In genomic region chr10:133441780-133442179, GRCh38 we compare ENCODE assay signal across 20 cellular contexts. TPM values are rescaled to one million over a fixed set of nuclear protein-coding genes. Genes with fewer than 3 reads are reported as not detected.
A peak's percentile ranks its signal among the peaks of the same experiment; 100 is the strongest.
DNase-seq lines count a peak whose midpoint lies in the region; TF ChIP-seq lines count a peak whose summit lies in the region.
"Had no signal": no experiment of that assay in that cellular context is flagged by ENCODE, and none has a peak within 500 bp of the region (broad histone marks: within the 10 kb centered on the region; RNA-seq: fewer than 3 reads in every experiment).

No MANE protein-coding gene starts in this region.

- H3K79me2 ChIP-seq in Loucy (ENCODE audit: insufficient read depth, low read length): no peaks in the 10 kb centered on the region

- H3K27me3 ChIP-seq in left ventricle myocardium inferior (ENCODE audit: low read depth): peaks cover 14% of the 10 kb centered on the region
- no peaks in the 10 kb centered on the region for H3K27me3 ChIP-seq in Loucy (ENCODE audit: insufficient read depth, low read length, poor library complexity, severe bottlenecking)
- no peaks in the 10 kb centered on the region for H3K27me3 ChIP-seq in colonic mucosa
- H3K27me3 ChIP-seq in stomach: no peaks in the 10 kb centered on the region
- no peaks in the 10 kb centered on the region for H3K27me3 ChIP-seq in ovary
- H3K27me3 ChIP-seq: transverse colon had no signal

- H3K9me3 ChIP-seq in left ventricle myocardium inferior (replicated peaks) (peaks cover 17% of the 10 kb centered on the region), Loucy (ENCODE audit: insufficient read depth, low read depth, low read length) (no peaks in the 10 kb centered on the region), colonic mucosa (no peaks in the 10 kb centered on the region), stomach (peaks cover 6 to 17% (median 15%) of the 10 kb centered on the region in 4 donors), ovary (peaks cover 0 to 6% of the 10 kb centered on the region in 2 donors)

- H3K36me3 ChIP-seq in left ventricle myocardium inferior: no peaks in the 10 kb centered on the region
- no peaks in the 10 kb centered on the region for H3K36me3 ChIP-seq in Loucy (ENCODE audit: insufficient read depth, low read length)
- H3K36me3 ChIP-seq in colonic mucosa: no peaks in the 10 kb centered on the region
- no peaks in the 10 kb centered on the region for H3K36me3 ChIP-seq in stomach
- H3K36me3 ChIP-seq in ovary: no peaks in the 10 kb centered on the region
- H3K36me3 ChIP-seq: transverse colon had no signal

- TF ChIP-seq EP300 in stomach (IDR thresholded peaks at IDR 0.05) (no peak), ovary (IDR thresholded peaks at IDR 0.05) (no peak)

- H3K9me2 ChIP-seq in Loucy (replicated peaks; ENCODE audit: low read depth, low read length): no peaks in the 10 kb centered on the region

- H3K4me3 ChIP-seq in left ventricle myocardium inferior (no peak overlapping the region), Loucy (ENCODE audit: low read length, poor library complexity, severe bottlenecking) (peak overlapping the region; percentile 69), colonic mucosa (no peak overlapping the region), stomach (no peak overlapping the region), ovary (no peak overlapping the region)
- H3K4me3 ChIP-seq: spleen, transverse colon had no signal

- H3K9ac ChIP-seq in Loucy (ENCODE audit: low read depth, low read length, poor library complexity, severe bottlenecking): peak overlapping the region; percentile 74
- H3K9ac ChIP-seq in colonic mucosa (ENCODE audit: low read depth in 2 of 2, low read length in 2 of 2): no peak overlapping the region

- H3F3A ChIP-seq in Loucy (ENCODE audit: low read depth): no peaks in the 10 kb centered on the region

- H2AFZ ChIP-seq in Loucy (ENCODE audit: low read length): no peak overlapping the region

- DNase-seq in cardiac septum (ENCODE audit: low spot score): peak; percentile 73
- DNase-seq in left ventricle myocardium inferior: no peak
- peak; percentile 11 for DNase-seq in colonic mucosa
- DNase-seq in stomach: peak; percentile 21
- DNase-seq in ovary: no peak
- no peak for DNase-seq in GM19240 (ENCODE audit: insufficient read length, low spot score)
- no peak for DNase-seq in NCI-H345 (lab: John Stamatoyannopoulos, UW)
- DNase-seq: activated CD4-positive, alpha-beta T cell treated with anti-CD3 and anti-CD28 coated beads for 4 hours; kidney glomerular epithelial cell; NCI-H2171; NCI-H526; retina; stimulated activated CD4-positive, alpha-beta T cell treated with anti-CD3 and anti-CD28 coated beads, Interleukin-4, amount 100 ng/mL, for 4 hours; SW 1271; transverse colon had no signal

- H3K4me2 ChIP-seq in Loucy (ENCODE audit: low read depth, low read length, poor library complexity, severe bottlenecking): peak overlapping the region; percentile 82

- no peak for TF ChIP-seq CTCF in left ventricle myocardium inferior (IDR thresholded peaks at IDR 0.05; ENCODE audit: borderline replicate concordance)
- TF ChIP-seq CTCF in Loucy (conservative IDR thresholded peaks at IDR 0.05; ENCODE audit: low read length): no peak
- TF ChIP-seq CTCF in colonic mucosa (IDR thresholded peaks at IDR 0.05): no peak
- no peak for TF ChIP-seq CTCF in stomach (IDR thresholded peaks at IDR 0.05)
- TF ChIP-seq CTCF in ovary (IDR thresholded peaks at IDR 0.05): no peak

- H3K27ac ChIP-seq in left ventricle myocardium inferior (replicated peaks): no peak overlapping the region
- no peak overlapping the region for H3K27ac ChIP-seq in colonic mucosa
- no peak overlapping the region for H3K27ac ChIP-seq in stomach
- no peak overlapping the region for H3K27ac ChIP-seq in ovary
- H3K27ac ChIP-seq: transverse colon had no signal

- H4K20me1 ChIP-seq in Loucy (ENCODE audit: insufficient read depth, low read length, poor library complexity, severe bottlenecking): no peaks in the 10 kb centered on the region

- no peaks in the 10 kb centered on the region for H3K4me1 ChIP-seq in left ventricle myocardium inferior
- peaks cover 49% of the 10 kb centered on the region for H3K4me1 ChIP-seq in Loucy (ENCODE audit: insufficient read depth, low read length, poor library complexity, severe bottlenecking)
- no peaks in the 10 kb centered on the region for H3K4me1 ChIP-seq in colonic mucosa
- no peaks in the 10 kb centered on the region for H3K4me1 ChIP-seq in stomach
- H3K4me1 ChIP-seq in ovary (ENCODE audit: insufficient read depth): no peaks in the 10 kb centered on the region
- H3K4me1 ChIP-seq: transverse colon had no signal

- intact Hi-C loops in cardiac septum (cut with DNase I): no loop called here
- intact Hi-C loops in left ventricle myocardium inferior (cut with micrococcal nuclease): no loop called here
- intact Hi-C loops in colonic mucosa (cut with DNase I): no loop called here
- intact Hi-C loops in stomach (cut with DNase I; ENCODE audit: low total_unique reads): no loop called here
- intact Hi-C loops in ovary (cut with DNase I): no loop called here

- WGBS in stomach, 5 donors: 52 to 68% (median 60%) methylated on average over 9 to 12 of the region's 12 CpGs
- 75 to 78% (median 77%) methylated on average over 9 to 12 of the region's 12 CpGs for WGBS in ovary, 3 donors

- TF ChIP-seq POLR2A in stomach (IDR thresholded peaks at IDR 0.05) (no peak), ovary (IDR thresholded peaks at IDR 0.05) (no peak)

RNA-seq across cellular contexts. Expression of gene SCART1, which starts 12.0 kb away (rescaled TPM):
- total RNA-seq in cardiac septum (1.0 TPM), left ventricle myocardium inferior (0.36 TPM), colonic mucosa (1 to 10 TPM; 1.3 to 1.6 TPM), stomach (1 to 10 TPM in 4 of 5 donors, under 1 TPM in 1; 0.89 to 9.3 (median 8.1) TPM), ovary (1 to 10 TPM in 6 of 7 donors, under 1 TPM in 1; 0.72 to 5.0 (median 3.6) TPM)
- polyA plus RNA-seq in stomach (under 1 TPM in 2 of 3 donors, not detected in 1; 0.43 to 0.44 TPM), ovary (under 1 TPM; 0.71 to 0.72 TPM)

RNA-seq across cellular contexts. Expression of gene SPRN, which starts 17.4 kb away (rescaled TPM):
- total RNA-seq in cardiac septum (not detected), left ventricle myocardium inferior (not detected), colonic mucosa (not detected), stomach (not detected), ovary (under 1 TPM in 3 of 7 donors, not detected in 4; 0.11 to 0.20 (median 0.15) TPM)
- polyA plus RNA-seq in stomach (1 to 10 TPM in 1 of 3 donors, under 1 TPM in 1, not detected in 1; 0.18 to 5.2 TPM), ovary (under 1 TPM; 0.05 to 0.10 TPM)
- total RNA-seq: activated naive CD4-positive, alpha-beta T cell treated with anti-CD3 and anti-CD28 coated beads, Interleukin-2, amount 50 U/mL, for 72 hours; HT1080; omental fat pad; transverse colon had no signal

RNA-seq across cellular contexts. Expression of gene MTG1, which starts 47.8 kb away (rescaled TPM):
- total RNA-seq in cardiac septum (21.6 TPM), left ventricle myocardium inferior (14.0 TPM), colonic mucosa (10 to 100 TPM; 31.2 to 59.5 TPM), stomach (100 to 1,000 TPM in 3 of 5 donors, 10 to 100 TPM in 2; 36.7 to 177 (median 133) TPM), ovary (10 to 100 TPM; 23.1 to 55.1 (median 32.5) TPM)
- polyA plus RNA-seq in stomach (10 to 100 TPM; 38.8 to 52.9 (median 41.3) TPM), ovary (10 to 100 TPM; 33.7 to 34.9 TPM)

Comparison
In these comparisons a context has a peak if more than half of its experiments do, and no peak if none do; other contexts are left out.
1. DNase-seq: peak in cardiac septum (single experiment), colonic mucosa (single experiment) and stomach (single experiment); none in left ventricle myocardium inferior (single experiment), ovary (0 of 5), GM19240 (single experiment) and NCI-H345 (single experiment).